34 cellular contexts compared by ENCODE assay signal in genomic region chr7:142085428-142085827, GRCh38. TPM values are rescaled to one million over a fixed set of nuclear protein-coding genes. Genes with fewer than 3 reads are reported as not detected.
"Had no signal": no experiment of that assay in that cellular context is flagged by ENCODE, and none has a peak within 500 bp of the region (broad histone marks: within the 10 kb centered on the region; RNA-seq: fewer than 3 reads in every experiment).

No MANE protein-coding gene starts in this region.

- H3K9me3 Mint-ChIP-seq: nephron progenitor cell, neural crest cell, type B pancreatic cell had no signal

- H3K27me3 Mint-ChIP-seq: progenitor cell of endocrine pancreas; stimulated activated memory B cell treated with anti-CD40 and anti-IgM and Interleukin-4, amounts not matched to agents 10 μg/mL and 1 μg/mL and 100 μg/mL, for 72 hours; type B pancreatic cell had no signal

- H3K4me3 ChIP-seq: ovary, psoas muscle, skin epidermis, smooth muscle cell, spleen, suprapubic skin, testis, tibial artery, transverse colon, upper lobe of right lung, uterus had no signal

- H3K36me3 ChIP-seq: ovary, suprapubic skin, tibial artery, transverse colon, upper lobe of right lung, uterus had no signal

- H3K4me2 ChIP-seq: smooth muscle cell had no signal

- H3K27ac ChIP-seq: neutrophil, ovary, parathyroid adenoma, psoas muscle, skin epidermis, spleen, suprapubic skin, testis, tibial artery, transverse colon, upper lobe of right lung, uterus had no signal

- H3K4me1 ChIP-seq: parathyroid adenoma, psoas muscle, spleen, suprapubic skin, testis, tibial artery, transverse colon, upper lobe of right lung, uterus had no signal

- H3K36me3 Mint-ChIP-seq: naive thymus-derived CD8-positive, alpha-beta T cell; natural killer cell treated with Interleukin-12 subunit alpha and Interleukin-12 subunit beta and Interleukin-15 and Interleukin-18, amount 100 ng/mL, for 72 hours; stimulated activated memory B cell treated with anti-CD40 and anti-IgM and Interleukin-4, amounts not matched to agents 10 μg/mL and 1 μg/mL and 100 μg/mL, for 72 hours; type B pancreatic cell had no signal

- ATAC-seq: naive thymus-derived CD8-positive, alpha-beta T cell; natural killer cell treated with Interleukin-12 subunit alpha and Interleukin-12 subunit beta and Interleukin-15 and Interleukin-18, amount 100 ng/mL, for 72 hours; psoas muscle; right cardiac atrium; sciatic nerve; stimulated activated memory B cell treated with anti-CD40 and anti-IgM and Interleukin-4, amounts not matched to agents 10 μg/mL and 1 μg/mL and 100 μg/mL, for 72 hours; stimulated activated naive CD8-positive, alpha-beta T cell treated with anti-CD3 and anti-CD28 coated beads, Interleukin-15, amount 100 ng/mL, for 72 hours; stimulated activated naive CD8-positive, alpha-beta T cell treated with anti-CD3 and anti-CD28 coated beads, Interleukin-15, Interleukin-2, amounts not matched to agents 100 U/mL and 50 U/mL, for 24 hours; upper lobe of right lung had no signal

- H2AFZ ChIP-seq: parathyroid adenoma had no signal

- H3K9me3 ChIP-seq: neutrophil, ovary, psoas muscle, spleen, suprapubic skin, testis, tibial artery, transverse colon, upper lobe of right lung, uterus had no signal

- DNase-seq: naive thymus-derived CD8-positive, alpha-beta T cell; nephron progenitor cell; nucleus accumbens; ovary; posterior cingulate gyrus; psoas muscle; right cardiac atrium; spleen; stimulated activated CD4-positive, alpha-beta T cell treated with anti-CD3 and anti-CD28 coated beads, Interleukin-12 subunit alpha, Interleukin-12 subunit beta, amount 100 ng/mL, for 4 hours; stimulated activated CD4-positive, alpha-beta T cell treated with anti-CD3 and anti-CD28 coated beads, Interleukin-1b, Interleukin-23, amount 100 ng/mL, for 48 hours; stimulated activated CD4-positive, alpha-beta T cell treated with anti-CD3 and anti-CD28 coated beads, Interleukin-4, amount 100 ng/mL, for 1 hour; stimulated activated CD4-positive, alpha-beta T cell treated with anti-CD3 and anti-CD28 coated beads, Interleukin-4, amount 100 ng/mL, for 4 hours; stimulated activated CD8-positive, alpha-beta memory T cell treated with anti-CD3 and anti-CD28 coated beads, Interleukin-4, amount 100 ng/mL, for 48 hours; stimulated activated naive CD4-positive, alpha-beta T cell; stimulated activated naive CD8-positive, alpha-beta T cell treated with anti-CD3 and anti-CD28 coated beads, Interleukin-15, amount 100 ng/mL, for 72 hours; stimulated activated naive CD8-positive, alpha-beta T cell treated with anti-CD3 and anti-CD28 coated beads, Interleukin-15, Interleukin-2, amounts not matched to agents 100 U/mL and 50 U/mL, for 24 hours; substantia nigra; testis; tibial artery; transverse colon; upper lobe of right lung; uterus had no signal

- H3K27ac Mint-ChIP-seq: naive thymus-derived CD8-positive, alpha-beta T cell; natural killer cell treated with Interleukin-12 subunit alpha and Interleukin-12 subunit beta and Interleukin-15 and Interleukin-18, amount 100 ng/mL, for 72 hours; nephron progenitor cell; progenitor cell of endocrine pancreas; stimulated activated memory B cell treated with anti-CD40 and anti-IgM and Interleukin-4, amounts not matched to agents 10 μg/mL and 1 μg/mL and 100 μg/mL, for 72 hours; stimulated activated naive CD8-positive, alpha-beta T cell treated with anti-CD3 and anti-CD28 coated beads, Interleukin-15, amount 100 ng/mL, for 72 hours; type B pancreatic cell had no signal

- H3K9ac ChIP-seq: parathyroid adenoma had no signal

- H3K79me2 ChIP-seq: parathyroid adenoma had no signal

- H3K4me1 Mint-ChIP-seq: naive thymus-derived CD8-positive, alpha-beta T cell; nephron progenitor cell; neural crest cell; stimulated activated memory B cell treated with anti-CD40 and anti-IgM and Interleukin-4, amounts not matched to agents 10 μg/mL and 1 μg/mL and 100 μg/mL, for 72 hours; stimulated activated naive CD8-positive, alpha-beta T cell treated with anti-CD3 and anti-CD28 coated beads, Interleukin-15, amount 100 ng/mL, for 72 hours had no signal

- H3K4me3 Mint-ChIP-seq: naive thymus-derived CD8-positive, alpha-beta T cell; natural killer cell treated with Interleukin-12 subunit alpha and Interleukin-12 subunit beta and Interleukin-15 and Interleukin-18, amount 100 ng/mL, for 72 hours; nephron progenitor cell; neural crest cell; stimulated activated memory B cell treated with anti-CD40 and anti-IgM and Interleukin-4, amounts not matched to agents 10 μg/mL and 1 μg/mL and 100 μg/mL, for 72 hours; stimulated activated naive CD8-positive, alpha-beta T cell treated with anti-CD3 and anti-CD28 coated beads, Interleukin-15, amount 100 ng/mL, for 72 hours; type B pancreatic cell had no signal

- H3K27me3 ChIP-seq: neutrophil, ovary, spleen, suprapubic skin, testis, tibial artery, transverse colon, upper lobe of right lung, uterus had no signal

RNA-seq across cellular contexts. Expression of gene MGAM2, which starts 26.1 kb away (rescaled TPM):
- total RNA-seq: naive thymus-derived CD8-positive, alpha-beta T cell; natural killer cell treated with Interleukin-12 subunit alpha and Interleukin-12 subunit beta and Interleukin-15 and Interleukin-18, amount 100 ng/mL, for 72 hours; renal cortical epithelial cell; smooth muscle cell had no signal
- polyA plus RNA-seq: naive thymus-derived CD8-positive, alpha-beta T cell; smooth muscle cell had no signal
